16 cellular contexts compared by ENCODE assay signal in genomic region chr3:186940965-186941364, GRCh38. TPM values are rescaled to one million over a fixed set of nuclear protein-coding genes. Genes with fewer than 3 reads are reported as not detected.
DNase-seq lines count a peak whose midpoint lies in the region; ATAC-seq and TF ChIP-seq lines count a peak whose summit lies in the region.
"Had no signal": no experiment of that assay in that cellular context is flagged by ENCODE, and none has a peak within 500 bp of the region (broad histone marks: within the 10 kb centered on the region; RNA-seq: fewer than 3 reads in every experiment).

No MANE protein-coding gene starts in this region.

- WGBS in upper lobe of left lung, 2 donors: 33 to 41% methylated on average over 4 of the region's 4 CpGs

- H3K4me1 Mint-ChIP-seq in mesothelial cell of epicardium: peaks cover 22% of the 10 kb centered on the region

- H3K9me3 ChIP-seq in ascending aorta (no peaks in the 10 kb centered on the region), upper lobe of left lung (no peaks in the 10 kb centered on the region)

- H3K4me3 ChIP-seq in ascending aorta (no peak overlapping the region), upper lobe of left lung (no peak overlapping the region)

- DNase-seq in ascending aorta (ENCODE audit: low spot score in 2 of 2): peak; percentile 59 to 89
- peak; percentile 66 for DNase-seq in Right ventricle myocardium superior
- DNase-seq in mesothelial cell of epicardium (ENCODE audit: low spot score in 2 of 2, unreplicated experiment in 2 of 2): no peak
- peak in 1 of 2 donors; percentile 63 for DNase-seq in upper lobe of left lung
- DNase-seq in occipital lobe (lab: John Stamatoyannopoulos, UW): no peak
- DNase-seq in AG08395 (ENCODE audit: low spot score): no peak
- no peak for DNase-seq in activated T-cell treated with anti-CD3 and anti-CD28 coated beads for 4 hours
- DNase-seq: activated gamma-delta T cell; hippocampal formation; NCI-H1417 treated with DMSO at 0.1 percent for 48 hours; NCI-H524; posterior cingulate gyrus; stimulated activated CD4-positive, alpha-beta T cell treated with anti-CD3 and anti-CD28 coated beads, Interleukin-4, amount 100 ng/mL, for 4 hours; stimulated activated naive CD4-positive, alpha-beta T cell had no signal

- H3K27me3 ChIP-seq in ascending aorta (no peaks in the 10 kb centered on the region), upper lobe of left lung (no peaks in the 10 kb centered on the region)

- H3K4me1 ChIP-seq in ascending aorta (peaks cover 9 to 35% of the 10 kb centered on the region in 2 donors), upper lobe of left lung (peaks cover 13 to 37% (median 23%) of the 10 kb centered on the region in 4 donors)

- H3K27me3 Mint-ChIP-seq in mesothelial cell of epicardium (ENCODE audit: low read depth): no peaks in the 10 kb centered on the region
- H3K27me3 Mint-ChIP-seq: brain had no signal

- no peak for TF ChIP-seq POLR2A in upper lobe of left lung (IDR thresholded peaks at IDR 0.05)

- peak in 2 of 4 donors; percentile 16 to 83 for TF ChIP-seq EP300 in upper lobe of left lung (IDR thresholded peaks at IDR 0.05)

- peak overlapping the region; percentile 39 for H3K27ac Mint-ChIP-seq in mesothelial cell of epicardium
- H3K27ac Mint-ChIP-seq: brain; T-helper 1 cell treated with Interleukin-12 subunit alpha and Interleukin-12 subunit beta and Interleukin-4 antibody, amounts not matched to agents 30 μg/mL and 1 μg/mL, for 36 hours had no signal

- intact Hi-C loops in ascending aorta (cut with DNase I): loop anchor here (2.0 kb wide), 1 partner anchor 30 kb away; no protein-coding TSS in a partner anchor
- intact Hi-C loops in Right ventricle myocardium superior (cut with DNase I): no loop called here

- H3K9me3 Mint-ChIP-seq in mesothelial cell of epicardium: no peaks in the 10 kb centered on the region
- H3K9me3 Mint-ChIP-seq: brain; T-helper 1 cell treated with Interleukin-12 subunit alpha and Interleukin-12 subunit beta and Interleukin-4 antibody, amounts not matched to agents 30 μg/mL and 1 μg/mL, for 36 hours had no signal

- H3K4me3 Mint-ChIP-seq in mesothelial cell of epicardium: no peak overlapping the region
- H3K4me3 Mint-ChIP-seq: brain; T-helper 1 cell treated with Interleukin-12 subunit alpha and Interleukin-12 subunit beta and Interleukin-4 antibody, amounts not matched to agents 30 μg/mL and 1 μg/mL, for 36 hours had no signal

- H3K36me3 Mint-ChIP-seq in mesothelial cell of epicardium: peaks cover 17% of the 10 kb centered on the region

- H3K27ac ChIP-seq in ascending aorta (peak overlapping the region; percentile 64 to 79), upper lobe of left lung (peak overlapping the region; percentile 21 to 55 (median 38))

- ATAC-seq in Right ventricle myocardium superior (ENCODE audit: poor library complexity): peak; percentile 84
- ATAC-seq in upper lobe of left lung (ENCODE audit: low FRiP score in 2 of 2): peak; percentile 36 to 75

- peaks cover 11 to 18% of the 10 kb centered on the region in 2 donors for H3K36me3 ChIP-seq in ascending aorta
- peaks cover 0 to 16% (median 1%) of the 10 kb centered on the region in 4 donors for H3K36me3 ChIP-seq in upper lobe of left lung

- TF ChIP-seq CTCF in ascending aorta (IDR thresholded peaks at IDR 0.05) (no peak), mesothelial cell of epicardium (IDR thresholded peaks at IDR 0.05; ENCODE audit: unreplicated experiment) (no peak), upper lobe of left lung (IDR thresholded peaks at IDR 0.05) (no peak)

RNA-seq across cellular contexts. Expression of gene ST6GAL1, which starts 10.6 kb away (rescaled TPM):
- total RNA-seq in ascending aorta (59.9 TPM), Right ventricle myocardium superior (67.4 TPM), mesothelial cell of epicardium (38.7 to 50.3 TPM (median 45.8 TPM) in 3 replicates), upper lobe of left lung (100 to 1,000 TPM in 2 of 6 donors, 10 to 100 TPM in 4; 72.6 to 141 (median 93.3) TPM), occipital lobe (39.6 TPM)

Comparison
In these comparisons a context has a peak if more than half of its experiments do, and no peak if none do; other contexts are left out.
1. DNase-seq: peak in ascending aorta (2 of 2) and Right ventricle myocardium superior (single experiment); none in mesothelial cell of epicardium (0 of 2), occipital lobe (single experiment), AG08395 (single experiment) and activated T-cell treated with anti-CD3 and anti-CD28 coated beads for 4 hours (single experiment).